ENCODE assay signal across 21 cellular contexts in genomic region chr3:20849975-20850374, GRCh38.
"Had no signal": no experiment of that assay in that cellular context is flagged by ENCODE, and none has a peak within 500 bp of the region (broad histone marks: within the 10 kb centered on the region; RNA-seq: fewer than 3 reads in every experiment).

No MANE protein-coding gene starts in this region.

- H3K27ac ChIP-seq: brain microvascular endothelial cell, PC-9 had no signal

- H3K27me3 ChIP-seq: brain microvascular endothelial cell had no signal

- H3K36me3 ChIP-seq: brain microvascular endothelial cell had no signal

- DNase-seq: activated B cell treated with CpG ODN at 0.5 μM for 24 hours; activated CD4-positive, alpha-beta memory T cell treated with anti-CD3 and anti-CD28 coated beads for 36 hours; activated CD4-positive, alpha-beta T cell treated with anti-CD3 and anti-CD28 coated beads for 1 hour; activated CD4-positive, alpha-beta T cell treated with anti-CD3 and anti-CD28 coated beads, Interleukin-2, amount 10 ng/mL, durations not matched to agents 7 days and 5 days; activated CD8-positive, alpha-beta memory T cell treated with anti-CD3 and anti-CD28 coated beads, Interleukin-2, amount 50 U/mL, for 4 hours; activated gamma-delta T cell treated with Interleukin-2 at 50 U/mL for 16 hours; activated naive CD4-positive, alpha-beta T cell treated with anti-CD3 and anti-CD28 coated beads, Interleukin-2, amount 10 ng/mL, durations not matched to agents 7 days and 5 days; activated naive CD8-positive, alpha-beta T cell treated with anti-CD3 and anti-CD28 coated beads for 36 hours; activated T-cell treated with anti-CD3 and anti-CD28 coated beads, Interleukin-2, amount 50 U/mL, for 72 hours; brain microvascular endothelial cell; cerebellar nuclear complex; Karpas-422; NCI-H1694; NCI-H2029; NCI-H345; NCI-H524 treated with DMSO at 0.1 percent for 48 hours; PC-9; SHP77 treated with DMSO at 0.1 percent for 48 hours; T-helper 17 cell; T-helper 9 cell had no signal

- H3K4me3 ChIP-seq: K562, PC-9 had no signal

- ATAC-seq: activated T-cell treated with anti-CD3 and anti-CD28 coated beads, Interleukin-2, amount 50 U/mL, for 72 hours; K562; T-helper 17 cell had no signal
